ENCODE assay signal across 7 cellular contexts in genomic region chr11:65569973-65570918, GRCh38. TPM values are rescaled to one million over a fixed set of nuclear protein-coding genes. Genes with fewer than 3 reads are reported as not detected.
DNase-seq lines count a peak whose midpoint lies in the region; ATAC-seq, FAIRE-seq and TF ChIP-seq lines count a peak whose summit lies in the region.

Gene ZNRD2, plus strand, starts transcription at chr11:65570477. Its CDS starts 15 bp downstream, at chr11:65570492.

- H3K79me2 ChIP-seq in astrocyte (ENCODE audit: insufficient read depth, low read length), result peaks cover 58% of the 10 kb centered on the region

- FAIRE-seq in GM18507 (lab: Jason Lieb, UNC) (peak; percentile 96), astrocyte (lab: Jason Lieb, UNC) (no peak)

- peaks cover 29% of the 10 kb centered on the region for H3K4me1 Mint-ChIP-seq in astrocyte (ENCODE audit: low read depth, unreplicated experiment)

- H3K27me3 ChIP-seq in astrocyte (ENCODE audit: insufficient read depth, low read length), result no peaks in the 10 kb centered on the region

- H4K20me1 ChIP-seq in astrocyte (ENCODE audit: insufficient read depth, low read length), result peaks cover 28% of the 10 kb centered on the region

- peak; percentile 54 for ATAC-seq in HG02981 (IDR thresholded peaks at IDR 0.05; ENCODE audit: unreplicated experiment)

- peaks cover 56% of the 10 kb centered on the region for H3K4me1 ChIP-seq in astrocyte (ENCODE audit: insufficient read depth, low read length)

- no peaks in the 10 kb centered on the region for H3K36me3 ChIP-seq in astrocyte (ENCODE audit: insufficient read depth, low read length)

- peak within 1 kb of the TSS; percentile 98 for H3K4me2 ChIP-seq in astrocyte (ENCODE audit: low read length)

- DNase-seq in GM18507 (ENCODE audit: extremely low spot score, insufficient read length, low read depth), result peak; percentile 91
- DNase-seq in NCI-H2029 (lab: John Stamatoyannopoulos, UW), result peak; percentile 97
- DNase-seq in T-helper 22 cell (ENCODE audit: low read depth), result peak; percentile 98
- peak; percentile 97 for DNase-seq in astrocyte (ENCODE audit: low read depth)
- DNase-seq in hepatic stellate cell (ENCODE audit: low spot score), result peak; percentile 98
- peak; percentile 93 for DNase-seq in retinal pigment epithelial cell (ENCODE audit: low read depth)

- TF ChIP-seq CTCF in astrocyte (IDR thresholded peaks at IDR 0.05; ENCODE audit: insufficient read depth, low read depth, low read length) (peak; percentile 37), retinal pigment epithelial cell (conservative IDR thresholded peaks at IDR 0.05; ENCODE audit: low read depth, low read length) (peak; percentile 45)

- peak within 1 kb of the TSS; percentile 98 for H3K4me3 Mint-ChIP-seq in astrocyte (ENCODE audit: unreplicated experiment)

- H3K27ac Mint-ChIP-seq in astrocyte (ENCODE audit: unreplicated experiment), result peak within 1 kb of the TSS; percentile 87

- peak within 1 kb of the TSS; percentile 91 for H3K9ac ChIP-seq in astrocyte (ENCODE audit: low read length)

- peaks cover 2% of the 10 kb centered on the region for H3K36me3 Mint-ChIP-seq in astrocyte (ENCODE audit: low read depth, unreplicated experiment)

- peak within 1 kb of the TSS; percentile 72 for H3K27ac ChIP-seq in astrocyte (ENCODE audit: low read depth, low read length)

- H3K9me3 ChIP-seq in astrocyte (ENCODE audit: insufficient read depth, low read depth, low read length), result no peaks in the 10 kb centered on the region

- H3K27me3 Mint-ChIP-seq in astrocyte (ENCODE audit: low read depth, unreplicated experiment), result no peaks in the 10 kb centered on the region

- H3K9me3 Mint-ChIP-seq in astrocyte (ENCODE audit: unreplicated experiment), result no peaks in the 10 kb centered on the region

- H3K4me3 ChIP-seq in astrocyte (ENCODE audit: insufficient read depth, low read depth, low read length) (peak within 1 kb of the TSS; percentile 91), retinal pigment epithelial cell (ENCODE audit: low read length) (peak within 1 kb of the TSS; percentile 94)

- H2AFZ ChIP-seq in astrocyte (ENCODE audit: low read depth, low read length), result peak within 1 kb of the TSS; percentile 85

RNA-seq across cellular contexts. Expression of gene ZNRD2, which starts in this region (rescaled TPM):
- 40.4 and 45.1 TPM in 2 replicates for total RNA-seq in astrocyte

Comparison
In these comparisons a context has a peak if more than half of its experiments do, and no peak if none do; other contexts are left out.
1. Peak in every context shown above with its lines: DNase-seq, ATAC-seq, H3K4me3 ChIP-seq and H3K27ac ChIP-seq.